8 cellular contexts compared by ENCODE assay signal in the genomic region with DNA sequence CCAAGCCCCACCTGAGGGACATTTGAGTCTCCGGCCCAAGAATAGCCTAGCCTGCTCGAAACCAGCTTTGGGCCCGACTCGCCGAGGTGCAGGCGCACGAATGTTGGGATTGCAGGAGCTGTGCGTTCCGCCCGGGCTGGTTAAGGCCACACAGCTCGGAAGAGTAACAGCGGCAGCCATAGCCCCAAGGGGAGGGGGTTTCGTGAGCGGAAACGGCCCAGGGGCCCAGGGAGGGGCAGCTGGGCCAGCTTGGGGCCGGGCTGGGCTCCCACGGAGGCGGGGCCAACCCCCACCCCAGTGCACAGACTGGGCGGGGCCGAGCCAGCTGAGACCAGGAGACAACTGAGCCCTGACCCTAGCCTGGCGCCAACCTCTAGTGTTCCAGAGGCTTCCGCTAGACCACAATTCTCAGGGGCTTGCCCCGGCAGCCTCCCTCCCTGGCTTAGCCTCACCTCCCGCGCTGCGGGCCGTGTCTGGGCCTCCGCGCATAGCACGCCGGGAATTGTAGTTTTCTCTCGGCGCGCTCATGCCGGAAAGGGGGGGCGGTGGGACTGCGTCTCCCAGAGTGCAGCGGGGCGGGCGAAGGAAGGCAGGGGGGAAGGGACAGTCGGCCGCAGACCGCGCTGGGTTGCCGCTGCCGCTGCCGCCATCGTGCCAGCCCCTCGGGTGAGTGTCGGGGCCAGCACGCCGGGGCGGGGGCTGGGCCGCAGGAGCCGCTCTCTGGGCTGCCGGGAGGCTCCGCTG. TPM values are rescaled to one million over a fixed set of nuclear protein-coding genes. Genes with fewer than 3 reads are reported as not detected.
DNase-seq lines count a peak whose midpoint lies in the region; ATAC-seq, FAIRE-seq and TF ChIP-seq lines count a peak whose summit lies in the region.

Gene NUTF2 (plus strand): TSS at position 614 of the 744 bp plus-strand sequence. CDS start 18,198 bp downstream, outside the sequence.

- peaks cover 37% of the 10 kb centered on the region for H3K4me1 Mint-ChIP-seq in activated naive CD8-positive, alpha-beta T cell treated with anti-CD3 and anti-CD28 coated beads, Interleukin-2, amount 10 ng/mL, durations not matched to agents 7 days and 5 days

- H3K27me3 ChIP-seq in SU-DHL-6 (ENCODE audit: low read length) (no peaks in the 10 kb centered on the region), pancreas (no peaks in the 10 kb centered on the region), tibial artery (no peaks in the 10 kb centered on the region)

- H3K4me3 ChIP-seq in SU-DHL-6 (ENCODE audit: insufficient read depth, low read length, poor library complexity, severe bottlenecking) (peak within 1 kb of the TSS; percentile 90), pancreas (peak within 1 kb of the TSS; percentile 73 to 100 (median 88)), tibial artery (peak within 1 kb of the TSS; percentile 73 to 80)

- no peaks in the 10 kb centered on the region for H3K9me3 Mint-ChIP-seq in activated naive CD8-positive, alpha-beta T cell treated with anti-CD3 and anti-CD28 coated beads, Interleukin-2, amount 10 ng/mL, durations not matched to agents 7 days and 5 days

- peaks cover 2% of the 10 kb centered on the region for H3K36me3 Mint-ChIP-seq in activated naive CD8-positive, alpha-beta T cell treated with anti-CD3 and anti-CD28 coated beads, Interleukin-2, amount 10 ng/mL, durations not matched to agents 7 days and 5 days

- H3K27ac ChIP-seq in SU-DHL-6 (ENCODE audit: low read depth, low read length) (peak within 1 kb of the TSS; percentile 86), pancreas (peak within 1 kb of the TSS; percentile 92 to 97 (median 92)), tibial artery (peak within 1 kb of the TSS; percentile 97 to 99)

- H3K4me3 Mint-ChIP-seq in activated naive CD8-positive, alpha-beta T cell treated with anti-CD3 and anti-CD28 coated beads, Interleukin-2, amount 10 ng/mL, durations not matched to agents 7 days and 5 days: peak within 1 kb of the TSS; percentile 94

- no peaks in the 10 kb centered on the region for H3K36me3 ChIP-seq in SU-DHL-6 (ENCODE audit: low read length)
- H3K36me3 ChIP-seq in pancreas: no peaks in the 10 kb centered on the region
- no peaks in the 10 kb centered on the region for H3K36me3 ChIP-seq in tibial artery

- H3K27ac Mint-ChIP-seq in activated naive CD8-positive, alpha-beta T cell treated with anti-CD3 and anti-CD28 coated beads, Interleukin-2, amount 10 ng/mL, durations not matched to agents 7 days and 5 days: peak within 1 kb of the TSS; percentile 90

- peak within 1 kb of the TSS; percentile 27 for H2AFZ ChIP-seq in SU-DHL-6 (ENCODE audit: low read depth, low read length, severe bottlenecking)

- no peak for TF ChIP-seq CTCF in GM10266 (IDR thresholded peaks at IDR 0.05; ENCODE audit: control insufficient read depth, insufficient read depth, low read depth, missing control alignments)
- no peak for TF ChIP-seq CTCF in SU-DHL-6 (IDR thresholded peaks at IDR 0.05; ENCODE audit: insufficient read depth, low read length, poor library complexity, severe bottlenecking)
- no peak for TF ChIP-seq CTCF in pancreas (IDR thresholded peaks at IDR 0.05)
- peak in 1 of 2 experiments; percentile 5 for TF ChIP-seq CTCF in tibial artery (IDR thresholded peaks at IDR 0.05)

- H3K9me3 ChIP-seq in SU-DHL-6 (ENCODE audit: insufficient read depth, low read length) (no peaks in the 10 kb centered on the region), pancreas (no peaks in the 10 kb centered on the region), tibial artery (no peaks in the 10 kb centered on the region)

- H3K9ac ChIP-seq in SU-DHL-6 (ENCODE audit: low read length): peak within 1 kb of the TSS; percentile 96

- DNase-seq in GM10266 (ENCODE audit: extremely low spot score) (peak; percentile 97), NCI-H128 (lab: John Stamatoyannopoulos, UW; ENCODE audit: unreplicated experiment) (peak; percentile 79), head of caudate nucleus (peak; percentile 86 to 98 (median 95)), pancreas (peak; percentile 95 to 98 (median 96)), tibial artery (peak; percentile 96 to 97)
- peak; percentile 97 for DNase-seq in activated naive CD8-positive, alpha-beta T cell treated with anti-CD3 and anti-CD28 coated beads, Interleukin-2, amount 10 ng/mL, durations not matched to agents 7 days and 5 days

- no peak for FAIRE-seq in pancreas (lab: Jason Lieb, UNC)

- WGBS in pancreas, 2 donors: 0 to 1% methylated on average over 43 to 57 of the region's 57 CpGs

- peaks cover 22% of the 10 kb centered on the region for H3F3A ChIP-seq in SU-DHL-6 (ENCODE audit: insufficient read depth)

- H4K20me1 ChIP-seq in SU-DHL-6 (ENCODE audit: low read depth, low read length): peaks cover 5% of the 10 kb centered on the region; the same call in 1 of the 2 replicates

- H3K79me2 ChIP-seq in SU-DHL-6 (ENCODE audit: insufficient read depth, low read length): peaks cover 70% of the 10 kb centered on the region

- H3K4me2 ChIP-seq in SU-DHL-6 (ENCODE audit: low read depth, low read length, poor library complexity, severe bottlenecking): peak within 1 kb of the TSS; percentile 85

- H3K4me1 ChIP-seq in pancreas (peaks cover 14 to 33% (median 19%) of the 10 kb centered on the region in 3 donors), tibial artery (peaks cover 11 to 68% (median 49%) of the 10 kb centered on the region in 4 donors)

- intact Hi-C loops in head of caudate nucleus (cut with DNase I) (loop anchor here (2.0 kb wide), 1 partner anchor 36 kb away; no protein-coding TSS in a partner anchor), pancreas (cut with DNase I) (no loop called here), tibial artery (cut with DNase I; ENCODE audit: low total_unique reads) (no loop called here)

- POLR2A ChIA-PET in activated naive CD8-positive, alpha-beta T cell treated with anti-CD3 and anti-CD28 coated beads, Interleukin-2, amount 10 ng/mL, durations not matched to agents 7 days and 5 days (lab: Charles Lee): interaction anchor here (0.8 to 2.0 kb wide), 6 partner anchors 13 to 357 kb away, joined by 3 to 21 read pairs (median 4); partner anchors contain the start of genes CTCF, PSMB10, RANBP10 and TSNAXIP1

- H3K27me3 Mint-ChIP-seq in activated naive CD8-positive, alpha-beta T cell treated with anti-CD3 and anti-CD28 coated beads, Interleukin-2, amount 10 ng/mL, durations not matched to agents 7 days and 5 days: no peaks in the 10 kb centered on the region

- H3K9me2 ChIP-seq in SU-DHL-6 (replicated peaks; ENCODE audit: insufficient read depth, low read length): no peaks in the 10 kb centered on the region

- ATAC-seq in HG02642 (IDR thresholded peaks at IDR 0.05; ENCODE audit: poor library complexity, unreplicated experiment) (peak; percentile 61), pancreas (peak; percentile 82 to 88 (median 84))
- ATAC-seq in activated naive CD8-positive, alpha-beta T cell treated with anti-CD3 and anti-CD28 coated beads, Interleukin-2, amount 10 ng/mL, durations not matched to agents 7 days and 5 days (ENCODE audit: low read depth): peak; percentile 50

RNA-seq across cellular contexts. Expression of gene NUTF2, which starts in this region (rescaled TPM):
- total RNA-seq in activated naive CD8-positive, alpha-beta T cell treated with anti-CD3 and anti-CD28 coated beads, Interleukin-2, amount 10 ng/mL, durations not matched to agents 7 days and 5 days: 10 to 100 TPM; 88.4 TPM
- total RNA-seq in pancreas: 10 to 100 TPM; 25.8 to 51.4 (median 36.5) TPM
- 10 to 100 TPM; 63.0 to 69.1 TPM for polyA plus RNA-seq in pancreas

Comparison
In these comparisons a context has a peak if more than half of its experiments do, and no peak if none do; other contexts are left out.
1. Peak in every context shown above with its lines: DNase-seq, ATAC-seq, H3K4me3 ChIP-seq and H3K27ac ChIP-seq.